Comparison of ENCODE assay signal across 1 cellular context in genomic region chr1:1326075-1326605, GRCh38.
TF ChIP-seq lines count a peak whose summit lies in the region.

No MANE protein-coding gene starts in this region.

TF ChIP-seq in HCT116, 20 proteins besides CTCF, POLR2A, EP300 and RAD21 (continued from another document):
- TF ChIP-seq, protein P1, sequence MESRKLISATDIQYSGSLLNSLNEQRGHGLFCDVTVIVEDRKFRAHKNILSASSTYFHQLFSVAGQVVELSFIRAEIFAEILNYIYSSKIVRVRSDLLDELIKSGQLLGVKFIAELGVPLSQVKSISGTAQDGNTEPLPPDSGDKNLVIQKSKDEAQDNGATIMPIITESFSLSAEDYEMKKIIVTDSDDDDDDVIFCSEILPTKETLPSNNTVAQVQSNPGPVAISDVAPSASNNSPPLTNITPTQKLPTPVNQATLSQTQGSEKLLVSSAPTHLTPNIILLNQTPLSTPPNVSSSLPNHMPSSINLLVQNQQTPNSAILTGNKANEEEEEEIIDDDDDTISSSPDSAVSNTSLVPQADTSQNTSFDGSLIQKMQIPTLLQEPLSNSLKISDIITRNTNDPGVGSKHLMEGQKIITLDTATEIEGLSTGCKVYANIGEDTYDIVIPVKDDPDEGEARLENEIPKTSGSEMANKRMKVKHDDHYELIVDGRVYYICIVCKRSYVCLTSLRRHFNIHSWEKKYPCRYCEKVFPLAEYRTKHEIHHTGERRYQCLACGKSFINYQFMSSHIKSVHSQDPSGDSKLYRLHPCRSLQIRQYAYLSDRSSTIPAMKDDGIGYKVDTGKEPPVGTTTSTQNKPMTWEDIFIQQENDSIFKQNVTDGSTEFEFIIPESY (IDR thresholded peaks at IDR 0.05; ENCODE audit: extremely low read depth, insufficient replicate concordance, low read length) = no peak
- TF ChIP-seq EZH2 (IDR thresholded peaks at IDR 0.05) (no peak), CEBPB (IDR thresholded peaks at IDR 0.05; ENCODE audit: low read depth) (no peak), ATF3 (IDR thresholded peaks at IDR 0.05) (no peak)
